ENCODE assay signal across 8 cellular contexts in genomic region chr11:65116370-65117205, GRCh38. TPM values are rescaled to one million over a fixed set of nuclear protein-coding genes. Genes with fewer than 3 reads are reported as not detected.
A peak's percentile ranks its signal among the peaks of the same experiment; 100 is the strongest.
DNase-seq lines count a peak whose midpoint lies in the region; ATAC-seq, FAIRE-seq and TF ChIP-seq lines count a peak whose summit lies in the region.

No MANE protein-coding gene starts in this region.

- H3K9me1 ChIP-seq in K562 (ENCODE audit: control insufficient read depth, insufficient read depth, low read length) = no peaks in the 10 kb centered on the region

- POLR2A ChIA-PET in K562 (lab: Yijun Ruan, JAX) = interaction anchor here (0.6 to 9.5 kb wide), 22 partner anchors 17 to 455 kb away, joined by 3 to 182 read pairs (median 4); partner anchors contain the start of genes BATF2, DPF2, POLA2 and SAC3D1

- H3K9me3 ChIP-seq in HAP-1 (no peaks in the 10 kb centered on the region), SU-DHL-6 (ENCODE audit: insufficient read depth, low read length) (no peaks in the 10 kb centered on the region), K562 (replicated peaks; ENCODE audit: control insufficient read depth, insufficient read depth, low read depth, low read length) (no peaks in the 10 kb centered on the region)

- intact Hi-C loops in K562 (cut with micrococcal nuclease) = loop anchor here (1.0 to 10.0 kb wide), 3 partner anchors 103 to 232 kb away; partner anchors contain the start of gene CDC42EP2
- intact Hi-C loops in left colon (cut with DNase I, micrococcal nuclease) = no loop called here

- H3K4me1 ChIP-seq in HAP-1 = peaks cover 28% of the 10 kb centered on the region
- H3K4me1 ChIP-seq in K562 (replicated peaks in 1 of 2; ENCODE audit: control insufficient read depth in 2 of 2, insufficient read depth in 2 of 2, low read length in 2 of 2) = peaks cover 33 to 50% of the 10 kb centered on the region in 2 experiments

- H3K27ac ChIP-seq in SU-DHL-6 (ENCODE audit: low read depth, low read length) = peak overlapping the region; percentile 88
- H3K27ac ChIP-seq in K562 (ENCODE audit: extremely low read depth, low read depth, low read length) = peak overlapping the region; percentile 86

- ATAC-seq in K562 = peak; percentile 6
- ATAC-seq in left colon = peak; percentile 23

- H3K9me2 ChIP-seq in SU-DHL-6 (replicated peaks; ENCODE audit: insufficient read depth, low read length) = no peaks in the 10 kb centered on the region

- no peak for TF ChIP-seq EP300 in K562 (IDR thresholded peaks at IDR 0.05; ENCODE audit: low read length)

- CTCF ChIA-PET in K562 (lab: Yijun Ruan, JAX; ENCODE audit: low intra/inter-chr PET ratio) = interaction anchor here (0.8 to 1.9 kb wide), 4 partner anchors 64 to 269 kb away, joined by 3 to 7 read pairs (median 6); partner anchors contain the start of gene ARL2

- DNase-seq in ACHN (peak; percentile 22), HAP-1 (ENCODE audit: low spot score in 2 of 2) (peak in 1 of 2 experiments; percentile 39), K562 (ENCODE audit: extremely low read depth in 1 of 4, low spot score in 3 of 4) (peak in 1 of 4 experiments; percentile 38), left colon (peak; percentile 54 to 60), SW 1271 (lab: John Stamatoyannopoulos, UW) (no peak), NCI-H2107 (lab: John Stamatoyannopoulos, UW) (no peak)
- peak; percentile 73 for DNase-seq in stimulated activated CD4-positive, alpha-beta T cell treated with anti-CD3 and anti-CD28 coated beads, Interleukin-4, amount 100 ng/mL, for 24 hours

- 7% methylated on average over 49 of the region's 68 CpGs for WGBS in K562 (ENCODE audit: insufficient coverage, low coverage, missing lambda C conversion rate)

- H3K4me3 ChIP-seq in HAP-1 (peak overlapping the region; percentile 88), SU-DHL-6 (ENCODE audit: insufficient read depth, low read length, poor library complexity, severe bottlenecking) (peak overlapping the region; percentile 62), K562 (peak overlapping the region; percentile 95)

- no peaks in the 10 kb centered on the region for H3K27me3 ChIP-seq in HAP-1 (ENCODE audit: low read depth)
- H3K27me3 ChIP-seq in SU-DHL-6 (ENCODE audit: low read length) = no peaks in the 10 kb centered on the region
- H3K27me3 ChIP-seq in K562 (ENCODE audit: control insufficient read depth in 2 of 2, insufficient read depth in 2 of 2, low read length in 2 of 2) = no peaks in the 10 kb centered on the region

- TF ChIP-seq CTCF in SU-DHL-6 (IDR thresholded peaks at IDR 0.05; ENCODE audit: insufficient read depth, low read length, poor library complexity, severe bottlenecking) (no peak), K562 (IDR thresholded peaks at IDR 0.05 in 2 of 3, conservative IDR thresholded peaks at IDR 0.05 in 1 of 3; ENCODE audit: insufficient read depth in 2 of 3, low read depth in 1 of 3, low read length in 3 of 3) (no peak)

- TF ChIP-seq POLR2A in K562 (conservative IDR thresholded peaks at IDR 0.05) = no peak

- H4K20me1 ChIP-seq in SU-DHL-6 (ENCODE audit: low read depth, low read length) (no peaks in the 10 kb centered on the region), K562 (replicated peaks; ENCODE audit: control insufficient read depth, insufficient read depth, low read length) (no peaks in the 10 kb centered on the region)

- H3K4me2 ChIP-seq in SU-DHL-6 (ENCODE audit: low read depth, low read length, poor library complexity, severe bottlenecking) (peak overlapping the region; percentile 83), K562 (ENCODE audit: insufficient read depth, low read length) (peak overlapping the region; percentile 95)

- H3F3A ChIP-seq in SU-DHL-6 (ENCODE audit: insufficient read depth) = peaks cover 52% of the 10 kb centered on the region

- no peak for TF ChIP-seq RAD21 in K562 (CRISPR knock-in tag; conservative IDR thresholded peaks at IDR 0.05 in 1 of 2, IDR thresholded peaks at IDR 0.05 in 1 of 2)

- H3K79me2 ChIP-seq in SU-DHL-6 (ENCODE audit: insufficient read depth, low read length) (peaks cover 19% of the 10 kb centered on the region), K562 (ENCODE audit: control insufficient read depth, insufficient read depth, low read length) (peaks cover 48% of the 10 kb centered on the region)

- H3K9ac ChIP-seq in SU-DHL-6 (ENCODE audit: low read length) = peak overlapping the region; percentile 86
- H3K9ac ChIP-seq in K562 (ENCODE audit: insufficient read depth in 1 of 2, low read depth in 2 of 2, low read length in 2 of 2) = peak overlapping the region; percentile 89 to 98

- H3K36me3 ChIP-seq in HAP-1 (replicated peaks) (peaks cover 56% of the 10 kb centered on the region), SU-DHL-6 (ENCODE audit: low read length) (peaks cover 13% of the 10 kb centered on the region; the same call in 1 of the 2 replicates), K562 (ENCODE audit: control insufficient read depth, insufficient read depth, low read length) (peaks cover 58% of the 10 kb centered on the region)

- no TSS peak for BruUV-seq in K562 (replicated peaks; lab: Mats Ljungman, UMichigan)

- FAIRE-seq in K562 (lab: Jason Lieb, UNC) = no peak

- in situ Hi-C loops in ACHN (cut with HindIII; ENCODE audit: low pct_ligation_motif_present, low pct_unique_long_range_greater_than_20kb, low sequenced_read_pairs) (no loop called here), HAP-1 (cut with MboI; ENCODE audit: low sequenced_read_pairs) (loop anchor here (10.0 to 25.0 kb wide), 2 partner anchors 272 to 854 kb away; partner anchors contain the start of genes CDC42BPG and PLCB3), K562 (cut with MboI) (no loop called here)

- H2AFZ ChIP-seq in SU-DHL-6 (ENCODE audit: low read depth, low read length, severe bottlenecking) = no peak overlapping the region
- 0 out of 2 replicates have a peak overlapping the region, but pooled peaks have one; percentile 41 for H2AFZ ChIP-seq in K562 (ENCODE audit: low read depth, low read length)

RNA-seq across cellular contexts. Expression of gene ZNHIT2, which starts 0.9 kb away (rescaled TPM):
- total RNA-seq in K562 (2011; cell fraction: chromatin; rRNA removed; ENCODE audit: low replicate concordance) = 0.99 and 8.1 TPM in 2 replicates
- total RNA-seq in K562 (2011; cell fraction: nucleolus; rRNA removed) = 15.7 and 18.9 TPM in 2 replicates
- total RNA-seq in K562 (2011; cell fraction: nucleoplasm; rRNA removed) = 4.7 and 5.3 TPM in 2 replicates
- total RNA-seq in K562 (2014; rRNA removed) = 39.0 and 49.0 TPM in 2 replicates
- 0.35 and 0.76 TPM in 2 replicates for total RNA-seq in K562 (2014; rRNA removed; fragmentation: Illumina TruSeq; extraction: Trizol)
- total RNA-seq in K562 (2015; rRNA removed; fragmentation: Illumina TruSeq; extraction: Trizol) = 7.0 and 8.6 TPM in 2 replicates
- 27.2 and 29.6 TPM in 2 replicates for total RNA-seq in K562 (2021)
- 2.5 and 3.7 TPM in 2 replicates for polyA plus RNA-seq in K562 (2011; rRNA removed)
- polyA plus RNA-seq in K562 (2011; cell fraction: cytosol; rRNA removed) = 5.0 and 29.5 TPM in 2 replicates
- polyA plus RNA-seq in K562 (2011; cell fraction: nucleus; rRNA removed) = 4.7 and 9.8 TPM in 2 replicates
- 14.0 and 16.6 TPM in 2 replicates for polyA plus RNA-seq in K562 (2012)
- polyA plus RNA-seq in K562 (2014; fragmentation: Illumina TruSeq; extraction: Trizol) = 0.59 and 2.9 TPM in 2 replicates
- polyA plus RNA-seq in K562 (2014; fragmentation: Nextera tagmentation; extraction: Ambion mirVana) = under 1 TPM; 0.08 to 0.20 TPM
- polyA plus RNA-seq in K562 (2014; rRNA removed) = 23.4 and 24.3 TPM in 2 replicates
- 0.84 and 1.1 TPM in 2 replicates for polyA minus RNA-seq in K562 (2011; rRNA and poly(A)+ RNA removed)
- polyA minus RNA-seq in K562 (2011; cell fraction: cytosol; rRNA and poly(A)+ RNA removed) = 9.6 and 11.8 TPM in 2 replicates
- 15.5 and 18.7 TPM in 2 replicates for polyA minus RNA-seq in K562 (2011; cell fraction: nucleus; rRNA and poly(A)+ RNA removed)
- total RNA-seq in left colon = 1 to 10 TPM; 7.3 to 9.7 TPM

RNA-seq across cellular contexts. Expression of gene TM7SF2, which starts 4.9 kb away (rescaled TPM):
- 31.4 and 105 TPM in 2 replicates for total RNA-seq in K562 (2011; cell fraction: chromatin; rRNA removed; ENCODE audit: low replicate concordance)
- total RNA-seq in K562 (2011; cell fraction: nucleolus; rRNA removed) = 91.9 and 106 TPM in 2 replicates
- 59.6 and 61.8 TPM in 2 replicates for total RNA-seq in K562 (2011; cell fraction: nucleoplasm; rRNA removed)
- 18.6 and 20.6 TPM in 2 replicates for total RNA-seq in K562 (2014; rRNA removed)
- total RNA-seq in K562 (2014; rRNA removed; fragmentation: Illumina TruSeq; extraction: Trizol) = 3.2 and 3.7 TPM in 2 replicates
- 7.0 and 7.9 TPM in 2 replicates for total RNA-seq in K562 (2015; rRNA removed; fragmentation: Illumina TruSeq; extraction: Trizol)
- total RNA-seq in K562 (2021) = 21.4 and 21.8 TPM in 2 replicates
- polyA plus RNA-seq in K562 (2011; rRNA removed) = 14.6 and 35.3 TPM in 2 replicates
- polyA plus RNA-seq in K562 (2011; cell fraction: cytosol; rRNA removed) = 34.6 and 38.1 TPM in 2 replicates
- polyA plus RNA-seq in K562 (2011; cell fraction: nucleus; rRNA removed) = 109 and 130 TPM in 2 replicates
- polyA plus RNA-seq in K562 (2012) = 18.6 and 23.4 TPM in 2 replicates
- 14.3 and 18.6 TPM in 2 replicates for polyA plus RNA-seq in K562 (2014; fragmentation: Illumina TruSeq; extraction: Trizol)
- polyA plus RNA-seq in K562 (2014; fragmentation: Nextera tagmentation; extraction: Ambion mirVana) = 1 to 10 TPM; 1.2 to 1.4 TPM
- 20.4 and 22.0 TPM in 2 replicates for polyA plus RNA-seq in K562 (2014; rRNA removed)
- polyA minus RNA-seq in K562 (2011; rRNA and poly(A)+ RNA removed) = 10.6 and 12.1 TPM in 2 replicates
- 9.4 and 15.1 TPM in 2 replicates for polyA minus RNA-seq in K562 (2011; cell fraction: cytosol; rRNA and poly(A)+ RNA removed)
- 27.9 and 40.7 TPM in 2 replicates for polyA minus RNA-seq in K562 (2011; cell fraction: nucleus; rRNA and poly(A)+ RNA removed)
- total RNA-seq in left colon = 10 to 100 TPM; 24.6 to 36.0 TPM

RNA-seq across cellular contexts. Expression of gene FAU, which starts 5.3 kb away (rescaled TPM):
- total RNA-seq in K562 (2011; cell fraction: chromatin; rRNA removed; ENCODE audit: low replicate concordance) = 85.1 and 161 TPM in 2 replicates
- total RNA-seq in K562 (2011; cell fraction: nucleolus; rRNA removed) = 307 and 365 TPM in 2 replicates
- total RNA-seq in K562 (2011; cell fraction: nucleoplasm; rRNA removed) = 257 and 358 TPM in 2 replicates
- total RNA-seq in K562 (2014; rRNA removed) (1,447 and 1,737 TPM in 2 replicates), K562 (2014; rRNA removed; fragmentation: Illumina TruSeq; extraction: Trizol) (702 and 715 TPM in 2 replicates), K562 (2015; rRNA removed; fragmentation: Illumina TruSeq; extraction: Trizol) (990 and 995 TPM in 2 replicates), K562 (2021) (1,380 and 1,521 TPM in 2 replicates), left colon (100 to 1,000 TPM; 701 to 737 TPM)
- polyA plus RNA-seq in K562 (2011; rRNA removed) (562 and 568 TPM in 2 replicates), K562 (2014; fragmentation: Illumina TruSeq; extraction: Trizol) (942 and 1,036 TPM in 2 replicates), K562 (2014; fragmentation: Nextera tagmentation; extraction: Ambion mirVana) (100 to 1,000 TPM; 433 to 575 TPM), K562 (2014; rRNA removed) (1,498 and 1,827 TPM in 2 replicates)
- 741 and 1,178 TPM in 2 replicates for polyA plus RNA-seq in K562 (2011; cell fraction: cytosol; rRNA removed)
- polyA plus RNA-seq in K562 (2011; cell fraction: nucleus; rRNA removed) = 380 and 503 TPM in 2 replicates
- 1,837 and 2,123 TPM in 2 replicates for polyA plus RNA-seq in K562 (2012)
- 236 and 263 TPM in 2 replicates for polyA minus RNA-seq in K562 (2011; rRNA and poly(A)+ RNA removed)
- polyA minus RNA-seq in K562 (2011; cell fraction: cytosol; rRNA and poly(A)+ RNA removed) = 352 and 386 TPM in 2 replicates
- polyA minus RNA-seq in K562 (2011; cell fraction: nucleus; rRNA and poly(A)+ RNA removed) = 98.0 and 181 TPM in 2 replicates

RNA-seq across cellular contexts. Expression of gene MRPL49, which starts 5.5 kb away (rescaled TPM):
- 22.2 and 52.3 TPM in 2 replicates for total RNA-seq in K562 (2011; cell fraction: chromatin; rRNA removed; ENCODE audit: low replicate concordance)
- total RNA-seq in K562 (2011; cell fraction: nucleolus; rRNA removed) = 45.3 and 47.5 TPM in 2 replicates
- total RNA-seq in K562 (2011; cell fraction: nucleoplasm; rRNA removed) = 43.8 and 56.6 TPM in 2 replicates
- total RNA-seq in K562 (2014; rRNA removed) (129 and 180 TPM in 2 replicates), K562 (2014; rRNA removed; fragmentation: Illumina TruSeq; extraction: Trizol) (65.5 and 74.3 TPM in 2 replicates), K562 (2015; rRNA removed; fragmentation: Illumina TruSeq; extraction: Trizol) (78.2 and 83.1 TPM in 2 replicates), K562 (2021) (86.8 and 88.5 TPM in 2 replicates), left colon (10 to 100 TPM; 47.0 to 54.5 TPM)
- polyA plus RNA-seq in K562 (2011; rRNA removed) (96.1 and 97.2 TPM in 2 replicates), K562 (2014; fragmentation: Illumina TruSeq; extraction: Trizol) (123 and 127 TPM in 2 replicates), K562 (2014; fragmentation: Nextera tagmentation; extraction: Ambion mirVana) (100 to 1,000 TPM in 1 of 2 experiments, 10 to 100 TPM in 1; 76.2 to 132 TPM), K562 (2014; rRNA removed) (91.2 and 112 TPM in 2 replicates)
- 145 and 172 TPM in 2 replicates for polyA plus RNA-seq in K562 (2011; cell fraction: cytosol; rRNA removed)
- 33.4 and 33.6 TPM in 2 replicates for polyA plus RNA-seq in K562 (2011; cell fraction: nucleus; rRNA removed)
- 67.5 and 83.2 TPM in 2 replicates for polyA plus RNA-seq in K562 (2012)
- 44.7 and 62.6 TPM in 2 replicates for polyA minus RNA-seq in K562 (2011; rRNA and poly(A)+ RNA removed)
- polyA minus RNA-seq in K562 (2011; cell fraction: cytosol; rRNA and poly(A)+ RNA removed) = 33.6 and 45.3 TPM in 2 replicates
- 14.1 and 19.7 TPM in 2 replicates for polyA minus RNA-seq in K562 (2011; cell fraction: nucleus; rRNA and poly(A)+ RNA removed)

RNA-seq across cellular contexts. Expression of gene SYVN1, which starts 17.7 kb away (rescaled TPM):
- 160 and 411 TPM in 2 replicates for total RNA-seq in K562 (2011; cell fraction: chromatin; rRNA removed; ENCODE audit: low replicate concordance)
- total RNA-seq in K562 (2011; cell fraction: nucleolus; rRNA removed) = 212 and 239 TPM in 2 replicates
- total RNA-seq in K562 (2011; cell fraction: nucleoplasm; rRNA removed) = 199 and 204 TPM in 2 replicates
- total RNA-seq in K562 (2014; rRNA removed) (9.9 and 10.7 TPM in 2 replicates), K562 (2014; rRNA removed; fragmentation: Illumina TruSeq; extraction: Trizol) (7.3 and 9.8 TPM in 2 replicates), K562 (2015; rRNA removed; fragmentation: Illumina TruSeq; extraction: Trizol) (8.0 and 8.7 TPM in 2 replicates), K562 (2021) (42.7 and 47.4 TPM in 2 replicates), left colon (10 to 100 TPM; 64.5 to 70.4 TPM)
- polyA plus RNA-seq in K562 (2011; rRNA removed) (13.1 and 36.5 TPM in 2 replicates), K562 (2014; fragmentation: Illumina TruSeq; extraction: Trizol) (38.5 and 40.1 TPM in 2 replicates), K562 (2014; fragmentation: Nextera tagmentation; extraction: Ambion mirVana) (under 1 TPM; 0.41 to 0.63 TPM), K562 (2014; rRNA removed) (19.1 and 19.3 TPM in 2 replicates)
- 20.0 and 43.0 TPM in 2 replicates for polyA plus RNA-seq in K562 (2011; cell fraction: cytosol; rRNA removed)
- 131 and 155 TPM in 2 replicates for polyA plus RNA-seq in K562 (2011; cell fraction: nucleus; rRNA removed)
- 34.0 and 57.6 TPM in 2 replicates for polyA plus RNA-seq in K562 (2012)
- 62.5 and 65.5 TPM in 2 replicates for polyA minus RNA-seq in K562 (2011; rRNA and poly(A)+ RNA removed)
- polyA minus RNA-seq in K562 (2011; cell fraction: cytosol; rRNA and poly(A)+ RNA removed) = 37.2 and 49.5 TPM in 2 replicates
- 49.5 and 75.9 TPM in 2 replicates for polyA minus RNA-seq in K562 (2011; cell fraction: nucleus; rRNA and poly(A)+ RNA removed)

Comparison
In these comparisons a context has a peak if more than half of its experiments do, and no peak if none do; other contexts are left out.
1. DNase-seq: peak in ACHN (single experiment), left colon (2 of 2) and stimulated activated CD4-positive, alpha-beta T cell treated with anti-CD3 and anti-CD28 coated beads, Interleukin-4, amount 100 ng/mL, for 24 hours (single experiment); none in SW 1271 (0 of 2) and NCI-H2107 (single experiment).
2. Peak in every context shown above with its lines, with median percentiles within 50 percentile points of each other: H3K4me3 ChIP-seq.